Comparison of ENCODE assay signal across 8 cellular contexts in genomic region chr6:159720708-159721107, GRCh38. TPM values are rescaled to one million over a fixed set of nuclear protein-coding genes. Genes with fewer than 3 reads are reported as not detected.
DNase-seq lines count a peak whose midpoint lies in the region; ATAC-seq and TF ChIP-seq lines count a peak whose summit lies in the region.

No MANE protein-coding gene starts in this region.

- no peaks in the 10 kb centered on the region for H3K9me3 ChIP-seq in fibroblast of lung (ENCODE audit: control insufficient read depth, insufficient read depth, low read depth, low read length)

- no peaks in the 10 kb centered on the region for H4K20me1 ChIP-seq in fibroblast of lung (ENCODE audit: control insufficient read depth, extremely low read depth, insufficient read depth, low read length)

- H2AFZ ChIP-seq in fibroblast of lung (ENCODE audit: low read length), result no peak overlapping the region

- ATAC-seq in HG02884 (IDR thresholded peaks at IDR 0.05; ENCODE audit: unreplicated experiment) (peak; percentile 54), GM18909 (IDR thresholded peaks at IDR 0.05; ENCODE audit: poor library complexity, unreplicated experiment) (no peak)
- ATAC-seq in stimulated activated naive B cell treated with anti-CD40 and anti-IgM and Interleukin-4, amounts not matched to agents 10 μg/mL and 1 μg/mL and 100 μg/mL, for 72 hours (replicated peaks), result peak; percentile 48 to 61

- no peak overlapping the region for H3K4me2 ChIP-seq in fibroblast of lung (ENCODE audit: extremely low read depth, insufficient read depth, low read length)

- peaks cover 6 to 8% of the 10 kb centered on the region in 2 donors for H3K4me1 Mint-ChIP-seq in stimulated activated naive B cell treated with anti-CD40 and anti-IgM and Interleukin-4, amounts not matched to agents 10 μg/mL and 1 μg/mL and 100 μg/mL, for 72 hours

- H3K36me3 ChIP-seq in fibroblast of lung (ENCODE audit: control insufficient read depth, insufficient read depth, low read length), result no peaks in the 10 kb centered on the region

- peak; percentile 26 to 60 for DNase-seq in NCI-H524 (lab: John Stamatoyannopoulos, UW)
- DNase-seq in NCI-H524 treated with DMSO at 0.1 percent for 48 hours (lab: John Stamatoyannopoulos, UW), result no peak
- DNase-seq in T-helper 1 cell, result peak in 4 of 5 donors; percentile 17 to 55 (median 49)
- peak in 1 of 2 donors; percentile 33 for DNase-seq in fibroblast of lung (ENCODE audit: low read depth in 2 of 2)
- DNase-seq in stimulated activated naive B cell treated with anti-CD40 and anti-IgM and Interleukin-4, amounts not matched to agents 10 μg/mL and 1 μg/mL and 100 μg/mL, for 72 hours, result no peak
- no peak for DNase-seq in middle frontal gyrus (ENCODE audit: extremely low spot score, low spot score)

- no peak overlapping the region for H3K4me3 ChIP-seq in fibroblast of lung (replicated peaks in 1 of 4; ENCODE audit: control extremely low read depth in 1 of 4, insufficient read depth in 1 of 4, low read depth in 3 of 4, low read length in 4 of 4)

- no peaks in the 10 kb centered on the region for H3K27me3 ChIP-seq in fibroblast of lung (ENCODE audit: control insufficient read depth, insufficient read depth, low read length)

- peak; percentile 6 to 41 for TF ChIP-seq CTCF in fibroblast of lung (conservative IDR thresholded peaks at IDR 0.05 in 1 of 2, IDR thresholded peaks at IDR 0.05 in 1 of 2; ENCODE audit: low read depth in 1 of 2, low read length in 2 of 2)

- peaks cover 7% of the 10 kb centered on the region for H3K4me1 ChIP-seq in fibroblast of lung (ENCODE audit: control insufficient read depth, extremely low read depth, insufficient read depth, low read length)

- peaks cover 24% of the 10 kb centered on the region for H3K79me2 ChIP-seq in fibroblast of lung (ENCODE audit: control insufficient read depth, insufficient read depth, low read length)

- no peak overlapping the region for H3K27ac Mint-ChIP-seq in stimulated activated naive B cell treated with anti-CD40 and anti-IgM and Interleukin-4, amounts not matched to agents 10 μg/mL and 1 μg/mL and 100 μg/mL, for 72 hours

- H3K4me3 Mint-ChIP-seq in stimulated activated naive B cell treated with anti-CD40 and anti-IgM and Interleukin-4, amounts not matched to agents 10 μg/mL and 1 μg/mL and 100 μg/mL, for 72 hours, result no peak overlapping the region

- H3K9ac ChIP-seq in fibroblast of lung (ENCODE audit: insufficient read depth, low read length), result no peak overlapping the region

- H3K36me3 Mint-ChIP-seq in stimulated activated naive B cell treated with anti-CD40 and anti-IgM and Interleukin-4, amounts not matched to agents 10 μg/mL and 1 μg/mL and 100 μg/mL, for 72 hours, result peaks cover 4 to 15% of the 10 kb centered on the region in 2 donors

- H3K27ac ChIP-seq in fibroblast of lung (ENCODE audit: insufficient read depth, low read length), result no peak overlapping the region

- no peaks in the 10 kb centered on the region for H3K27me3 Mint-ChIP-seq in stimulated activated naive B cell treated with anti-CD40 and anti-IgM and Interleukin-4, amounts not matched to agents 10 μg/mL and 1 μg/mL and 100 μg/mL, for 72 hours

- H3K9me3 Mint-ChIP-seq in stimulated activated naive B cell treated with anti-CD40 and anti-IgM and Interleukin-4, amounts not matched to agents 10 μg/mL and 1 μg/mL and 100 μg/mL, for 72 hours, result no peaks in the 10 kb centered on the region

RNA-seq across cellular contexts. Expression of gene WTAP, which starts 6.6 kb away (rescaled TPM):
- total RNA-seq in fibroblast of lung, result 124 and 137 TPM in 2 replicates
- 52.7 and 63.0 TPM in 2 replicates for polyA plus RNA-seq in fibroblast of lung
- polyA plus RNA-seq in fibroblast of lung (2012), result 66.4 and 70.6 TPM in 2 replicates
- 9.4 and 15.1 TPM in 2 replicates for polyA minus RNA-seq in fibroblast of lung (ENCODE audit: low replicate concordance)

RNA-seq across cellular contexts. Expression of gene SOD2, which starts 27.7 kb away (rescaled TPM):
- 1,311 and 1,558 TPM in 2 replicates for total RNA-seq in fibroblast of lung
- 96.1 and 124 TPM in 2 replicates for polyA plus RNA-seq in fibroblast of lung
- polyA plus RNA-seq in fibroblast of lung (2012), result 112 and 116 TPM in 2 replicates
- 41.1 and 54.6 TPM in 2 replicates for polyA minus RNA-seq in fibroblast of lung (ENCODE audit: low replicate concordance)

RNA-seq across cellular contexts. Expression of gene ACAT2, which starts 41.1 kb away (rescaled TPM):
- total RNA-seq in fibroblast of lung, result 37.5 and 121 TPM in 2 replicates
- 108 TPM in 2 replicates for polyA plus RNA-seq in fibroblast of lung
- 75.5 and 94.2 TPM in 2 replicates for polyA plus RNA-seq in fibroblast of lung (2012)
- polyA minus RNA-seq in fibroblast of lung (ENCODE audit: low replicate concordance), result 17.6 and 35.0 TPM in 2 replicates

Comparison
In these comparisons a context has a peak if more than half of its experiments do, and no peak if none do; other contexts are left out.
1. DNase-seq: peak in NCI-H524 (2 of 2) and T-helper 1 cell (4 of 5); none in NCI-H524 treated with DMSO at 0.1 percent for 48 hours (single experiment), stimulated activated naive B cell treated with anti-CD40 and anti-IgM and Interleukin-4, amounts not matched to agents 10 μg/mL and 1 μg/mL and 100 μg/mL, for 72 hours (single experiment) and middle frontal gyrus (single experiment).